ENCODE assay signal across 1 cellular context in genomic region chr2:85329181-85329651, GRCh38.
TF ChIP-seq lines count a peak whose summit lies in the region.

No MANE protein-coding gene starts in this region.

TF ChIP-seq in neural cell, 6 proteins besides CTCF, POLR2A, EP300 and RAD21 (continued from another document):
- TF ChIP-seq REST (IDR thresholded peaks at IDR 0.05; ENCODE audit: borderline replicate concordance) (no peak), EZH2 (IDR thresholded peaks at IDR 0.05; ENCODE audit: borderline replicate concordance, insufficient read depth, low read length, poor library complexity, severe bottlenecking) (no peak), SMC3 (conservative IDR thresholded peaks at IDR 0.05; ENCODE audit: poor library complexity) (no peak)
